Comparison of ENCODE assay signal across 1 cellular context in the genomic region with DNA sequence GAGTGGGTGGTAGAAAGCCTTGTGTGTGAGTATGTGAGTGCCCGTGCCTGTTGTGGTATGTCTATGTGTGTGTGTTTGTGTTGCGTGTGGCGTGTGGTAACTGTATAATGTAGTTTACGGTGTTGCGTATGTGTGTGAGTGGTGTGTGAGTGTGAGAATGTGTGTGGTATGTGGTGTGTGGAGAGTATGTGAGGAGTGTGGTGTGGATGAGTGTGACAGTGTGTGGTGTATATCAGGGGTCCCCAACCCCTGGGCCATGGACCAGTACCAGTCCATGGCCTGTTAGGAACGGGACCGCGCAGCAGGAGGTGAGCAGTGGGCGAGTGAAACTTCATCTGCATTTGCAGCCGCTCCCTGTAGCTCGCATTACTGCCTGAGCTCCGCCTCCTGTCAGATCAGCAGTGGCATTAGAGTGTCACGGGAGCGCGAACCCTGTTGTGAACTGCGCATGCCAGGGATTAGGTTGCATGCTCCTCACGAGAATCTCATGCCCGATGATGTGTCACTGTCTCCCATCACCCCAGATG.
TF ChIP-seq lines count a peak whose summit lies in the region.

No MANE protein-coding gene starts in this region.

TF ChIP-seq in H1, 55 proteins besides CTCF, POLR2A, EP300 and RAD21:
- TF ChIP-seq RBBP5 (IDR thresholded peaks at IDR 0.05; ENCODE audit: borderline replicate concordance, low read depth, low read length) (no peak), KDM5A (IDR thresholded peaks at IDR 0.05; ENCODE audit: low read length) (no peak), SP1 (IDR thresholded peaks at IDR 0.05; ENCODE audit: low read depth, low read length) (no peak), RXRA (IDR thresholded peaks at IDR 0.05; ENCODE audit: insufficient read depth, low read depth, low read length) (no peak), SUZ12 (IDR thresholded peaks at IDR 0.05; ENCODE audit: low read length) (no peak), JUN (IDR thresholded peaks at IDR 0.05; ENCODE audit: low read depth, low read length) (no peak), SRF (IDR thresholded peaks at IDR 0.05; ENCODE audit: low read depth, low read length) (no peak), SP2 (IDR thresholded peaks at IDR 0.05; ENCODE audit: low read length) (no peak)
- TF ChIP-seq, protein P1, sequence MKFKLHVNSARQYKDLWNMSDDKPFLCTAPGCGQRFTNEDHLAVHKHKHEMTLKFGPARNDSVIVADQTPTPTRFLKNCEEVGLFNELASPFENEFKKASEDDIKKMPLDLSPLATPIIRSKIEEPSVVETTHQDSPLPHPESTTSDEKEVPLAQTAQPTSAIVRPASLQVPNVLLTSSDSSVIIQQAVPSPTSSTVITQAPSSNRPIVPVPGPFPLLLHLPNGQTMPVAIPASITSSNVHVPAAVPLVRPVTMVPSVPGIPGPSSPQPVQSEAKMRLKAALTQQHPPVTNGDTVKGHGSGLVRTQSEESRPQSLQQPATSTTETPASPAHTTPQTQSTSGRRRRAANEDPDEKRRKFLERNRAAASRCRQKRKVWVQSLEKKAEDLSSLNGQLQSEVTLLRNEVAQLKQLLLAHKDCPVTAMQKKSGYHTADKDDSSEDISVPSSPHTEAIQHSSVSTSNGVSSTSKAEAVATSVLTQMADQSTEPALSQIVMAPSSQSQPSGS (IDR thresholded peaks at IDR 0.05; ENCODE audit: low read length), result no peak
- TF ChIP-seq, protein P2, sequence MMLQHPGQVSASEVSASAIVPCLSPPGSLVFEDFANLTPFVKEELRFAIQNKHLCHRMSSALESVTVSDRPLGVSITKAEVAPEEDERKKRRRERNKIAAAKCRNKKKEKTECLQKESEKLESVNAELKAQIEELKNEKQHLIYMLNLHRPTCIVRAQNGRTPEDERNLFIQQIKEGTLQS (IDR thresholded peaks at IDR 0.05; ENCODE audit: insufficient read depth, low read depth, low read length), result no peak
- TF ChIP-seq, protein P3, sequence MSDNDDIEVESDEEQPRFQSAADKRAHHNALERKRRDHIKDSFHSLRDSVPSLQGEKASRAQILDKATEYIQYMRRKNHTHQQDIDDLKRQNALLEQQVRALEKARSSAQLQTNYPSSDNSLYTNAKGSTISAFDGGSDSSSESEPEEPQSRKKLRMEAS (IDR thresholded peaks at IDR 0.05), result no peak
